ENCODE assay signal across 8 cellular contexts in the genomic region with DNA sequence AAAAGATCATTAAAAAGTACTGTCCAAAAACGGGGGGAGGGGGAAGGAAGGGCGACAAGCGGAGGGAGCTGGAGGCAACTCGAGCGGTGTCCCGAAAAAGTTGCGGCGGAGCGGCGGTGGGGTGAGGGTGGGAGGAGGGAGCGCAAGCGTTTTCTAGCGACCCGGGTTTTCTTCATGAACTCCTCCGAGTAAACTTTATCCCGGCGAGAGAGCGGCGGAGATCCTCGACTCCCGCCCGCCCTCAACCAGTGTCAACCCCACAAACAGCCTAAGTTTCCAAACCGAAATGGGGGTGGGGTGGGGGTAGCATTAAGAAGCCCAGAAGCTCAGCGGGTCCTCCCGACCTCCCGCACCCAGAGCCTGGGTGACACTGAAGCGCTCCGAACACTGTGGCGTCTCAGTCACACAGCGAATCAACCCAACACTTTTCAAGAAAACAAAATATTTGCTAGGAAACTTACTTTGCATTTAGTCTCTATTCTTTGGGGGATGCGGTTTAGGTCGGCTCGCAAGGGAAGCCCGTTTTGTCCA.
DNase-seq lines count a peak whose midpoint lies in the region; ATAC-seq, FAIRE-seq and TF ChIP-seq lines count a peak whose summit lies in the region.

No MANE protein-coding gene starts in this region.

- TF ChIP-seq RAD21 in IMR-90 (IDR thresholded peaks at IDR 0.05; ENCODE audit: low read length) = peak; percentile 10; the same call in 1 of the 2 replicates

- POLR2A ChIA-PET in IMR-90 (lab: Charles Lee; ENCODE audit: unreplicated experiment) = interaction anchor here (0.6 to 3.6 kb wide), 4 partner anchors 223 to 1531 kb away, joined by 4 to 22 read pairs (median 4); no protein-coding TSS in a partner anchor

- H3K14ac ChIP-seq in IMR-90 (replicated peaks; ENCODE audit: low read depth, low read length) = peak overlapping the region; percentile 96

- H3K9me1 ChIP-seq in IMR-90 (ENCODE audit: insufficient read depth, low read length) = peaks cover 6% of the 10 kb centered on the region; the same call in 1 of the 2 replicates

- H3K9ac ChIP-seq in IMR-90 (ENCODE audit: low read depth, low read length) = peak overlapping the region; percentile 89

- no peaks in the 10 kb centered on the region for H3K9me3 ChIP-seq in IMR-90 (ENCODE audit: control insufficient read depth, insufficient read depth, low read length)
- no peaks in the 10 kb centered on the region for H3K9me3 ChIP-seq in left lung
- no peaks in the 10 kb centered on the region for H3K9me3 ChIP-seq in thymus (ENCODE audit: control insufficient read depth)

- peaks cover 6 to 31% of the 10 kb centered on the region in 2 experiments; a peak in 3 of 4 replicates for H3K79me1 ChIP-seq in IMR-90 (ENCODE audit: low read depth in 1 of 2, low read length in 2 of 2)

- in situ Hi-C loops in IMR-90 (cut with MboI; ENCODE audit: low sequenced_read_pairs) = loop anchor here (5.0 to 10.0 kb wide), 2 partner anchors 621 to 963 kb away; no protein-coding TSS in a partner anchor

- H3K4me1 ChIP-seq in IMR-90 (ENCODE audit: control insufficient read depth, insufficient read depth, low read length) (peaks cover 10% of the 10 kb centered on the region), left lung (peaks cover 6 to 29% of the 10 kb centered on the region in 2 donors), thymus (ENCODE audit: control insufficient read depth, insufficient read depth, low read length) (no peaks in the 10 kb centered on the region)

- DNase-seq in D341Med (ENCODE audit: low spot score) (peak; percentile 39), IMR-90 (peak; percentile 44), bronchial epithelial cell (ENCODE audit: low read depth) (no peak), left lung (peak in 1 of 2 donors; percentile 69), GM19239 (ENCODE audit: insufficient read length, low spot score) (no peak), iPS-NIHi7 (ENCODE audit: extremely low spot score) (no peak)

- H4K5ac ChIP-seq in IMR-90 (ENCODE audit: low read depth, low read length) = peak overlapping the region; percentile 61

- no TSS peak for BruUV-seq in IMR-90 (replicated peaks; lab: Mats Ljungman, UMichigan)

- 0% methylated on average over 3 of the region's 34 CpGs; no CpG with 5 or more reads in 1 of the 2 experiments for WGBS in IMR-90 (ENCODE audit: extremely low coverage in 2 of 2, insufficient read length in 1 of 2), 2 experiments
- WGBS in thymus = 2% methylated on average over 34 of the region's 34 CpGs

- peak overlapping the region; percentile 78 for H3K4me2 ChIP-seq in IMR-90 (ENCODE audit: low read depth, low read length)

- peak overlapping the region; percentile 97 for H3K4ac ChIP-seq in IMR-90 (ENCODE audit: low read depth, low read length)

- intact Hi-C loops in IMR-90 (cut with micrococcal nuclease) = loop anchor here (5.0 to 10.0 kb wide), 3 partner anchors 93 to 693 kb away; no protein-coding TSS in a partner anchor
- intact Hi-C loops in left lung (cut with DNase I) = loop anchor here in 1 of 2 donors (10.0 kb wide), 2 partner anchors 781 to 951 kb away; no protein-coding TSS in a partner anchor

- peak overlapping the region; percentile 84 for H3K56ac ChIP-seq in IMR-90 (ENCODE audit: extremely low read depth, insufficient read depth, low read length)

- H3K36me3 ChIP-seq in IMR-90 (ENCODE audit: control insufficient read depth, insufficient read depth, low read length) = no peaks in the 10 kb centered on the region
- no peaks in the 10 kb centered on the region for H3K36me3 ChIP-seq in bronchial epithelial cell (ENCODE audit: control insufficient read depth, insufficient read depth, low read length)
- H3K36me3 ChIP-seq in left lung = no peaks in the 10 kb centered on the region
- H3K36me3 ChIP-seq in thymus (ENCODE audit: control insufficient read depth, insufficient read depth) = no peaks in the 10 kb centered on the region

- H3K4me3 ChIP-seq in IMR-90 (ENCODE audit: insufficient read depth, low read depth, low read length) (peak overlapping the region; percentile 67), bronchial epithelial cell (ENCODE audit: low read depth, low read length) (peak overlapping the region; percentile 76), left lung (peak overlapping the region; percentile 39 to 55), thymus (ENCODE audit: low read length) (peak overlapping the region; percentile 37)

- H2AK9ac ChIP-seq in IMR-90 (replicated peaks; ENCODE audit: low read depth, low read length, poor library complexity) = peak overlapping the region; percentile 95

- CTCF ChIA-PET in IMR-90 (lab: Yijun Ruan, JAX) = interaction anchor here (0.8 kb wide), 1 partner anchor 136 kb away, joined by 3 read pairs; no protein-coding TSS in a partner anchor

- peak overlapping the region; percentile 32 for H2AK5ac ChIP-seq in IMR-90 (ENCODE audit: low read depth, low read length)

- peak overlapping the region; percentile 80; the same call in 2 of the 3 replicates for H2BK15ac ChIP-seq in IMR-90 (ENCODE audit: low read depth, low read length)

- ATAC-seq in IMR-90 (ENCODE audit: low read depth) (peak; percentile 1; the same call in 1 of the 2 replicates), left lung (peak; percentile 1), GM21825 (IDR thresholded peaks at IDR 0.05; ENCODE audit: unreplicated experiment) (no peak)

- H4K91ac ChIP-seq in IMR-90 (ENCODE audit: insufficient read depth, low read depth, low read length) = peak overlapping the region; percentile 95

- H3K27me3 ChIP-seq in IMR-90 (ENCODE audit: control insufficient read depth, insufficient read depth, low read length) = no peaks in the 10 kb centered on the region
- H3K27me3 ChIP-seq in bronchial epithelial cell (ENCODE audit: control insufficient read depth, insufficient read depth, low read length) = no peaks in the 10 kb centered on the region
- peaks cover 42 to 100% of the 10 kb centered on the region in 2 donors for H3K27me3 ChIP-seq in left lung
- H3K27me3 ChIP-seq in thymus (ENCODE audit: control insufficient read depth, insufficient read depth) = peaks cover 66% of the 10 kb centered on the region

- H3K23ac ChIP-seq in IMR-90 (ENCODE audit: low read depth, low read length) = peak overlapping the region; percentile 85

- peak overlapping the region; percentile 96 for H3K18ac ChIP-seq in IMR-90 (ENCODE audit: low read depth, low read length)

- H3K27ac ChIP-seq in IMR-90 (ENCODE audit: insufficient read depth, low read length) (peak overlapping the region; percentile 93), left lung (peak overlapping the region; percentile 70 to 83), thymus (ENCODE audit: low read depth) (peak overlapping the region; percentile 43)

- peak overlapping the region; percentile 45 for H2BK20ac ChIP-seq in IMR-90 (ENCODE audit: low read depth, low read length)

- peak overlapping the region; percentile 80 for H2BK120ac ChIP-seq in IMR-90 (ENCODE audit: low read depth, low read length)

- TF ChIP-seq CTCF in IMR-90 (conservative IDR thresholded peaks at IDR 0.05; ENCODE audit: low read depth, low read length) (no peak), bronchial epithelial cell (IDR thresholded peaks at IDR 0.05; ENCODE audit: insufficient read depth, low read length, severe bottlenecking) (no peak), left lung (IDR thresholded peaks at IDR 0.05) (no peak)

- no peaks in the 10 kb centered on the region for H4K20me1 ChIP-seq in IMR-90 (ENCODE audit: insufficient read depth, low read length)

- dilution Hi-C loops in IMR-90 (cut with HindIII; ENCODE audit: low sequenced_read_pairs, unreplicated experiment) = no loop called here

- FAIRE-seq in bronchial epithelial cell (lab: Jason Lieb, UNC) = no peak
- FAIRE-seq in GM19239 (lab: Jason Lieb, UNC) = no peak

- TF ChIP-seq POLR2A in IMR-90 (IDR thresholded peaks at IDR 0.05; ENCODE audit: low read depth, low read length) = no peak; the same call in 1 of the 2 replicates

- H4K8ac ChIP-seq in IMR-90 (ENCODE audit: low read depth in 2 of 2, low read length in 2 of 2) = peak overlapping the region; percentile 29 to 65

- peak overlapping the region; percentile 93 for H2AFZ ChIP-seq in IMR-90 (replicated peaks; ENCODE audit: low read length, poor library complexity)

- H2BK5ac ChIP-seq in IMR-90 (ENCODE audit: low read depth, low read length, poor library complexity, severe bottlenecking) = peak overlapping the region; percentile 84

TF ChIP-seq in IMR-90, 13 proteins besides CTCF, POLR2A, EP300 and RAD21:
- TF ChIP-seq FOS (IDR thresholded peaks at IDR 0.05; ENCODE audit: low read depth, low read length) (no peak), MAFK (IDR thresholded peaks at IDR 0.05; ENCODE audit: low read depth, low read length) (no peak), MXI1 (IDR thresholded peaks at IDR 0.05; ENCODE audit: borderline replicate concordance, low read depth, low read length) (no peak), SMC3 (IDR thresholded peaks at IDR 0.05; ENCODE audit: low read depth, low read length) (no peak), RFX5 (IDR thresholded peaks at IDR 0.05; ENCODE audit: low read depth, low read length) (no peak), CHD1 (IDR thresholded peaks at IDR 0.05; ENCODE audit: low read depth, low read length) (no peak), BHLHE40 (IDR thresholded peaks at IDR 0.05; ENCODE audit: low read depth, low read length) (no peak), CEBPB (IDR thresholded peaks at IDR 0.05; ENCODE audit: low read depth, low read length) (no peak), RCOR1 (IDR thresholded peaks at IDR 0.05; ENCODE audit: insufficient replicate concordance, low read length) (no peak), MAZ (IDR thresholded peaks at IDR 0.05; ENCODE audit: borderline replicate concordance, low read depth, low read length) (no peak), NFE2L2 (IDR thresholded peaks at IDR 0.05; ENCODE audit: low read depth, low read length) (no peak)
- TF ChIP-seq, protein P1, sequence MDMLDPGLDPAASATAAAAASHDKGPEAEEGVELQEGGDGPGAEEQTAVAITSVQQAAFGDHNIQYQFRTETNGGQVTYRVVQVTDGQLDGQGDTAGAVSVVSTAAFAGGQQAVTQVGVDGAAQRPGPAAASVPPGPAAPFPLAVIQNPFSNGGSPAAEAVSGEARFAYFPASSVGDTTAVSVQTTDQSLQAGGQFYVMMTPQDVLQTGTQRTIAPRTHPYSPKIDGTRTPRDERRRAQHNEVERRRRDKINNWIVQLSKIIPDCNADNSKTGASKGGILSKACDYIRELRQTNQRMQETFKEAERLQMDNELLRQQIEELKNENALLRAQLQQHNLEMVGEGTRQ (IDR thresholded peaks at IDR 0.05; ENCODE audit: low read depth, low read length) = no peak
- TF ChIP-seq, protein P2, sequence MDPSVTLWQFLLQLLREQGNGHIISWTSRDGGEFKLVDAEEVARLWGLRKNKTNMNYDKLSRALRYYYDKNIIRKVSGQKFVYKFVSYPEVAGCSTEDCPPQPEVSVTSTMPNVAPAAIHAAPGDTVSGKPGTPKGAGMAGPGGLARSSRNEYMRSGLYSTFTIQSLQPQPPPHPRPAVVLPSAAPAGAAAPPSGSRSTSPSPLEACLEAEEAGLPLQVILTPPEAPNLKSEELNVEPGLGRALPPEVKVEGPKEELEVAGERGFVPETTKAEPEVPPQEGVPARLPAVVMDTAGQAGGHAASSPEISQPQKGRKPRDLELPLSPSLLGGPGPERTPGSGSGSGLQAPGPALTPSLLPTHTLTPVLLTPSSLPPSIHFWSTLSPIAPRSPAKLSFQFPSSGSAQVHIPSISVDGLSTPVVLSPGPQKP (IDR thresholded peaks at IDR 0.05; ENCODE audit: borderline replicate concordance, low read depth, low read length) = no peak

Comparison
In these comparisons a context has a peak if more than half of its experiments do, and no peak if none do; other contexts are left out.
1. DNase-seq: peak in D341Med (single experiment) and IMR-90 (single experiment); none in bronchial epithelial cell (single experiment), GM19239 (single experiment) and iPS-NIHi7 (single experiment).
2. H3K27ac ChIP-seq: peak in every context shown above with its lines; median percentile 93 in IMR-90; 76 in left lung; 43 in thymus.
3. Peak in every context shown above with its lines, with median percentiles within 50 percentile points of each other: H3K4me3 ChIP-seq.